Comparison of ENCODE assay signal across 10 cellular contexts in the genomic region with DNA sequence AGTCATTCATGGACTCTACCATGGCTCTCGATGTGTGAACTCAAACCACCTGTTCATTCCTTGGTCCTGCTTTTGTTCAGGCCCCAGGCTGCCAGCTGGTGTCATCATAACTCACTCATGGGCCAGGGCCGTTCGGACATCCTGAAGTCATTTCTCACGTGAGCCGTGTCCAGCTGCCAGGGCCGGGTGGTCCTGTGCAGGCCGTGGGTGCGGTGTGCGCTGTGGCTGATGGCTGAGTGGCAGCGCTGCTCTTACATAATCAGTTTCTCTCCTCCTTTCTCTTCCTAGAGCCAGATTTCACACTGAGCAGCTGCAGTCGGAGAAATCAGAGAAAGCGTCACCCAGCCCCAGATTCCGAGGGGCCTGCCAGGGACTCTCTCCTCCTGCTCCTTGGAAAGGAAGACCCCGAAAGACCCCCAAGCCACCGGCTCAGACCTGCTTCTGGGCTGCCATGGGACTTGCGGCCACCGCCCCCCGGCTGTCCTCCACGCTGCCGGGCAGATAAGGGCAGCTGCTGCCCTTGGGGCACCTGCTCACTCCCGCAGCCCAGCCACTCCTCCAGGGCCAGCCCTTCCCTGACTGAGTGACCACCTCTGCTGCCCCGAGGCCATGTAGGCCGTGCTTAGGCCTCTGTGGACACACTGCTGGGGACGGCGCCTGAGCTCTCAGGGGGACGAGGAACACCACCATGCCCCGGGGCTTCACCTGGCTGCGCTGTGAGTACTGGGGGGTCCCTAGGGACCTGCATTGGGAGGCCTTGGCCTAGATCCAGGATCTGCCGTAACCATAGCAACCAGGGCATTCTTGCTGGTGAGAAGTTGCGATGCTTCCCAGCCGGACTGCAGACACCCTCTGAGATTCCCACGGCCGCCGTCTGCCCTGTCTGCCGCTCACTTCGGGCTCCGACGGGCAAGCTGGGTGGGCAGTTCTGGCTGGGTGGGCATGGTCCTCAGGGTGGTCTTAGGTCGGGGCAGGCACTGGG. TPM values are rescaled to one million over a fixed set of nuclear protein-coding genes. Genes with fewer than 3 reads are reported as not detected.
DNase-seq lines count a peak whose midpoint lies in the region; ATAC-seq and TF ChIP-seq lines count a peak whose summit lies in the region.
"Had no signal": no experiment of that assay in that cellular context is flagged by ENCODE, and none has a peak within 500 bp of the region (broad histone marks: within the 10 kb centered on the region; RNA-seq: fewer than 3 reads in every experiment).

TSS of gene IL34 (plus strand) at position 300 of the 982 bp plus-strand sequence. CDS start at position 689, 389 bp downstream.

- H3K4me1 ChIP-seq in upper lobe of left lung = no peaks in the 10 kb centered on the region

- TF ChIP-seq CTCF in cardiac fibroblast (IDR thresholded peaks at IDR 0.05; ENCODE audit: low read depth, low read length) = no peak
- TF ChIP-seq CTCF in upper lobe of left lung (IDR thresholded peaks at IDR 0.05) = no peak
- no peak for TF ChIP-seq CTCF in GM10248 (IDR thresholded peaks at IDR 0.05; ENCODE audit: control extremely low read depth, extremely low read depth, low read depth, missing control alignments)

- no peaks in the 10 kb centered on the region for H3K9me3 ChIP-seq in upper lobe of left lung

- no peak within 1 kb of the TSS for H3K27ac ChIP-seq in upper lobe of left lung
- H3K27ac ChIP-seq: cardiac muscle cell had no signal

- WGBS in upper lobe of left lung, 2 donors = 79 to 82% methylated on average over 23 to 27 of the region's 39 CpGs

- CTCF ChIA-PET in GM10248 (lab: Yijun Ruan, JAX) = no interaction called here

- POLR2A ChIA-PET in GM10248 (lab: Yijun Ruan, JAX) = no interaction called here

- no peak for TF ChIP-seq EP300 in upper lobe of left lung (IDR thresholded peaks at IDR 0.05)

- no peak within 1 kb of the TSS for H3K4me3 ChIP-seq in cardiac fibroblast (replicated peaks in 1 of 2; ENCODE audit: low read depth in 2 of 2, low read length in 2 of 2)
- H3K4me3 ChIP-seq in upper lobe of left lung = no peak within 1 kb of the TSS
- H3K4me3 ChIP-seq: cardiac muscle cell had no signal

- DNase-seq in NCI-H2227 (lab: John Stamatoyannopoulos, UW; ENCODE audit: unreplicated experiment) (peak; percentile 53), NCI-H2227 treated with DMSO at 0.1 percent for 48 hours (lab: John Stamatoyannopoulos, UW) (no peak), cardiac fibroblast (ENCODE audit: low read depth in 2 of 2) (peak; percentile 51 to 77), mesenteric fat pad (ENCODE audit: low spot score) (peak; percentile 81), upper lobe of left lung (peak in 1 of 2 donors; percentile 76), GM10248 (ENCODE audit: extremely low spot score) (no peak)
- DNase-seq: NCI-H1694 had no signal

- TF ChIP-seq POLR2A in upper lobe of left lung (IDR thresholded peaks at IDR 0.05) = no peak

- H3K36me3 ChIP-seq in upper lobe of left lung = no peaks in the 10 kb centered on the region
- H3K36me3 ChIP-seq: cardiac muscle cell had no signal

- ATAC-seq in upper lobe of left lung (ENCODE audit: low FRiP score in 2 of 2) (peak; percentile 28 to 41), GM18867 (IDR thresholded peaks at IDR 0.05; ENCODE audit: unreplicated experiment) (no peak), HG02970 (IDR thresholded peaks at IDR 0.05; ENCODE audit: low FRiP score, unreplicated experiment) (no peak)

- no peaks in the 10 kb centered on the region for H3K27me3 ChIP-seq in upper lobe of left lung
- H3K27me3 ChIP-seq: cardiac muscle cell had no signal

RNA-seq across cellular contexts. Expression of gene IL34, which starts in this region (rescaled TPM):
- total RNA-seq in mesenteric fat pad = 2.4 TPM
- 10 to 100 TPM in 5 of 6 donors, 1 to 10 TPM in 1; 3.0 to 32.1 (median 14.8) TPM for total RNA-seq in upper lobe of left lung
- total RNA-seq: cardiac muscle cell had no signal

Comparison
In these comparisons a context has a peak if more than half of its experiments do, and no peak if none do; other contexts are left out.
1. DNase-seq: peak in NCI-H2227 (single experiment), cardiac fibroblast (2 of 2) and mesenteric fat pad (single experiment); none in NCI-H2227 treated with DMSO at 0.1 percent for 48 hours (single experiment) and GM10248 (single experiment).
2. ATAC-seq: peak in upper lobe of left lung (2 of 2); none in GM18867 (single experiment) and HG02970 (single experiment).